Comparison of ENCODE assay signal across 8 cellular contexts in the genomic region with DNA sequence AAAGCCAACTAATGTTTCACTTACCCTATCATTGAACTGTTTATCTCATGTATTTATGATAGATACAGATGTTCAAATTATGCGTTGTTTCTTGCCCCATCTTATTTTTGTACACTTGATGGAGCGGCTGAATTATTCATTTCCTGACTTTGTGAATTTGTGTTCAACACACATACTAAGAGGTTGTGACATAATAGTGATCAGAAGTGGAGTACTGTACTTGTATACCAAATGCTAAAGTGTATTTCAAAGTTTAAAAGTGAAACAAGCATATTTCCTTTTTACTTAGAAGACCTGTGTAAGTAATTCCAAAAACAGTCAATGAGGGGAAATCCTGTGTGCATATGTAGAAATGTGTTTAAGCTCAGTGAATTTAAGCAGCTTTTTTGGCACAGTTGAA. TPM values are rescaled to one million over a fixed set of nuclear protein-coding genes. Genes with fewer than 3 reads are reported as not detected.
DNase-seq lines count a peak whose midpoint lies in the region; ATAC-seq and TF ChIP-seq lines count a peak whose summit lies in the region.

No MANE protein-coding gene starts in this region.

- intact Hi-C loops in HCT116 (cut with micrococcal nuclease) (no loop called here), activated B cell treated with CpG ODN at 0.5 μM for 24 hours (cut with micrococcal nuclease) (loop anchor here (2.0 to 5.0 kb wide), 3 partner anchors 138 to 281 kb away; no protein-coding TSS in a partner anchor), right cardiac atrium (cut with DNase I) (loop anchor here in 1 of 4 donors (10.0 kb wide), 1 partner anchor 46 kb away; no protein-coding TSS in a partner anchor)

- H3K36me3 Mint-ChIP-seq in activated B cell treated with CpG ODN at 0.5 μM for 24 hours (ENCODE audit: low read depth): peaks cover 78% of the 10 kb centered on the region

- BruUV-seq in HCT116 (replicated peaks; lab: Mats Ljungman, UMichigan): no TSS peak

- no peak for ATAC-seq in HCT116
- ATAC-seq in activated B cell treated with CpG ODN at 0.5 μM for 24 hours (ENCODE audit: low read depth): no peak
- no peak for ATAC-seq in right cardiac atrium
- ATAC-seq in HG02852 (IDR thresholded peaks at IDR 0.05; ENCODE audit: unreplicated experiment): no peak
- no peak for ATAC-seq in HG02970 (IDR thresholded peaks at IDR 0.05; ENCODE audit: low FRiP score, unreplicated experiment)

- H3K27me3 ChIP-seq in HCT116 (ENCODE audit: insufficient read depth, low read length): no peaks in the 10 kb centered on the region
- H3K27me3 ChIP-seq in right cardiac atrium (ENCODE audit: control insufficient read depth, insufficient read depth): no peaks in the 10 kb centered on the region

- WGBS in right cardiac atrium: 8% methylated on average over 2 of the region's 2 CpGs

- H3K4me2 ChIP-seq in HCT116 (ENCODE audit: low read length): peak overlapping the region; percentile 90

- RAD21 ChIA-PET in HCT116 (lab: Charles Lee; ENCODE audit: low non-redundant PET in 1 of 2, low total read pairs in 2 of 2, uncharacterized antibody in 2 of 2, unreplicated experiment in 2 of 2): no interaction called here

- POLR2A ChIA-PET in HCT116 (lab: Charles Lee) (interaction anchor here (0.9 kb wide), 1 partner anchor 12 kb away, joined by 3 read pairs; no protein-coding TSS in a partner anchor), activated B cell treated with CpG ODN at 0.5 μM for 24 hours (lab: Charles Lee) (interaction anchor here (0.7 to 4.9 kb wide), 21 partner anchors 9 to 378 kb away, joined by 3 to 84 read pairs (median 16); no protein-coding TSS in a partner anchor), GM10248 (lab: Yijun Ruan, JAX) (interaction anchor here (0.9 to 1.5 kb wide), 3 partner anchors 19 to 89 kb away, joined by 3 to 4 read pairs (median 3); no protein-coding TSS in a partner anchor)

- H3K4me3 ChIP-seq in HCT116 (replicated peaks in 1 of 2; ENCODE audit: low read depth in 1 of 2, low read length in 2 of 2) (peak overlapping the region; percentile 61 to 87; a peak in 3 of 4 replicates), right cardiac atrium (ENCODE audit: low read length) (peak overlapping the region; percentile 88), skin epidermis (peak overlapping the region; percentile 73 to 96 (median 87))

- H3K9ac ChIP-seq in HCT116 (ENCODE audit: low read length): no peak overlapping the region

- no peaks in the 10 kb centered on the region for H3K27me3 Mint-ChIP-seq in activated B cell treated with CpG ODN at 0.5 μM for 24 hours

- H3K27ac Mint-ChIP-seq in activated B cell treated with CpG ODN at 0.5 μM for 24 hours: peak overlapping the region; percentile 96

- H3K9me3 ChIP-seq in HCT116 (ENCODE audit: control insufficient read depth in 1 of 2, insufficient read depth in 1 of 2, low read depth in 1 of 2, low read length in 2 of 2) (no peaks in the 10 kb centered on the region), right cardiac atrium (ENCODE audit: control insufficient read depth, low read length) (no peaks in the 10 kb centered on the region)

- DNase-seq in HCT116 (ENCODE audit: low read depth, low spot score) (no peak), activated B cell treated with CpG ODN at 0.5 μM for 24 hours (no peak), right cardiac atrium (no peak), NCI-H2107 (lab: John Stamatoyannopoulos, UW) (no peak), GM10248 (ENCODE audit: extremely low spot score) (no peak)

- no peaks in the 10 kb centered on the region for H4K20me1 ChIP-seq in HCT116 (ENCODE audit: insufficient read depth)

- H3K4me3 Mint-ChIP-seq in activated B cell treated with CpG ODN at 0.5 μM for 24 hours: peak overlapping the region; percentile 98

- CTCF ChIA-PET in HCT116 (lab: Charles Lee): interaction anchor here (1.0 kb wide), 1 partner anchor 42 kb away, joined by 3 read pairs; no protein-coding TSS in a partner anchor
- CTCF ChIA-PET in activated B cell treated with CpG ODN at 0.5 μM for 24 hours (lab: Charles Lee): interaction anchor here (1.5 to 2.8 kb wide), 5 partner anchors 23 to 374 kb away, joined by 3 to 18 read pairs (median 6); no protein-coding TSS in a partner anchor
- CTCF ChIA-PET in GM10248 (lab: Yijun Ruan, JAX): interaction anchor here (1.0 to 1.4 kb wide), 2 partner anchors 15 to 121 kb away, joined by 3 to 4 read pairs; no protein-coding TSS in a partner anchor

- TF ChIP-seq POLR2A in HCT116 (IDR thresholded peaks at IDR 0.05; ENCODE audit: borderline replicate concordance, extremely low read depth, insufficient read depth, insufficient read length): no peak

- H3K9me2 ChIP-seq in HCT116 (ENCODE audit: insufficient read depth): no peaks in the 10 kb centered on the region

- H3K4me1 ChIP-seq in HCT116 (ENCODE audit: control insufficient read depth in 1 of 2, insufficient read depth in 2 of 2, low read length in 2 of 2) (peaks cover 9 to 23% of the 10 kb centered on the region in 2 experiments), right cardiac atrium (ENCODE audit: control insufficient read depth, insufficient read depth, low read length) (no peaks in the 10 kb centered on the region)

- TF ChIP-seq CTCF in HCT116 (IDR thresholded peaks at IDR 0.05 in 2 of 3, conservative IDR thresholded peaks at IDR 0.05 in 1 of 3; ENCODE audit: borderline replicate concordance in 1 of 3, insufficient read depth in 1 of 3, low read depth in 2 of 3, low read length in 2 of 3) (no peak), activated B cell treated with CpG ODN at 0.5 μM for 24 hours (IDR thresholded peaks at IDR 0.05) (no peak), GM10248 (IDR thresholded peaks at IDR 0.05; ENCODE audit: control extremely low read depth, extremely low read depth, low read depth, missing control alignments) (no peak)

- H3K27ac ChIP-seq in HCT116 (ENCODE audit: low read depth, low read length): no peak overlapping the region
- H3K27ac ChIP-seq in right cardiac atrium (ENCODE audit: low read length): no peak overlapping the region
- H3K27ac ChIP-seq in skin epidermis: peak overlapping the region in 20 of 21 experiments; percentile 94 to 100 (median 99)

- H3K9me3 Mint-ChIP-seq in activated B cell treated with CpG ODN at 0.5 μM for 24 hours: no peaks in the 10 kb centered on the region

- H2AFZ ChIP-seq in HCT116 (ENCODE audit: low read depth, low read length, poor library complexity, severe bottlenecking): no peak overlapping the region

- H3K79me2 ChIP-seq in HCT116 (ENCODE audit: insufficient read depth, low read length): peaks cover 26% of the 10 kb centered on the region

- H3K4me1 Mint-ChIP-seq in activated B cell treated with CpG ODN at 0.5 μM for 24 hours: peaks cover 69% of the 10 kb centered on the region

- peaks cover 27 to 30% of the 10 kb centered on the region in 2 experiments; a peak in 3 of 4 replicates for H3K36me3 ChIP-seq in HCT116 (ENCODE audit: control insufficient read depth in 1 of 2, insufficient read depth in 2 of 2, low read length in 2 of 2)

- no peak for TF ChIP-seq RAD21 in HCT116 (IDR thresholded peaks at IDR 0.05; ENCODE audit: low read depth)

TF ChIP-seq in HCT116, 20 proteins besides CTCF, POLR2A, EP300 and RAD21:
- TF ChIP-seq FOSL1 (IDR thresholded peaks at IDR 0.05; ENCODE audit: low read depth): no peak
- TF ChIP-seq POLR2AphosphoS5 (IDR thresholded peaks at IDR 0.05; ENCODE audit: low read depth, low read length): no peak
- TF ChIP-seq CEBPB (IDR thresholded peaks at IDR 0.05; ENCODE audit: low read depth): no peak
- TF ChIP-seq ELF1 (IDR thresholded peaks at IDR 0.05; ENCODE audit: borderline replicate concordance, low read depth): no peak
- TF ChIP-seq SP1 (IDR thresholded peaks at IDR 0.05; ENCODE audit: low read depth): no peak
- TF ChIP-seq SRF (IDR thresholded peaks at IDR 0.05; ENCODE audit: low read depth): no peak
- no peak for TF ChIP-seq EZH2phosphoT487 (IDR thresholded peaks at IDR 0.05; ENCODE audit: borderline replicate concordance)
- TF ChIP-seq ZFX (IDR thresholded peaks at IDR 0.05): no peak
- TF ChIP-seq TCF7L2 (IDR thresholded peaks at IDR 0.05; ENCODE audit: borderline replicate concordance, extremely low read depth, insufficient read depth, insufficient read length): no peak
- TF ChIP-seq, protein P1, sequence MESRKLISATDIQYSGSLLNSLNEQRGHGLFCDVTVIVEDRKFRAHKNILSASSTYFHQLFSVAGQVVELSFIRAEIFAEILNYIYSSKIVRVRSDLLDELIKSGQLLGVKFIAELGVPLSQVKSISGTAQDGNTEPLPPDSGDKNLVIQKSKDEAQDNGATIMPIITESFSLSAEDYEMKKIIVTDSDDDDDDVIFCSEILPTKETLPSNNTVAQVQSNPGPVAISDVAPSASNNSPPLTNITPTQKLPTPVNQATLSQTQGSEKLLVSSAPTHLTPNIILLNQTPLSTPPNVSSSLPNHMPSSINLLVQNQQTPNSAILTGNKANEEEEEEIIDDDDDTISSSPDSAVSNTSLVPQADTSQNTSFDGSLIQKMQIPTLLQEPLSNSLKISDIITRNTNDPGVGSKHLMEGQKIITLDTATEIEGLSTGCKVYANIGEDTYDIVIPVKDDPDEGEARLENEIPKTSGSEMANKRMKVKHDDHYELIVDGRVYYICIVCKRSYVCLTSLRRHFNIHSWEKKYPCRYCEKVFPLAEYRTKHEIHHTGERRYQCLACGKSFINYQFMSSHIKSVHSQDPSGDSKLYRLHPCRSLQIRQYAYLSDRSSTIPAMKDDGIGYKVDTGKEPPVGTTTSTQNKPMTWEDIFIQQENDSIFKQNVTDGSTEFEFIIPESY (IDR thresholded peaks at IDR 0.05; ENCODE audit: extremely low read depth, insufficient replicate concordance, low read length): no peak
- TF ChIP-seq JUND (IDR thresholded peaks at IDR 0.05): no peak
- TF ChIP-seq ZNF274 (IDR thresholded peaks at IDR 0.05; ENCODE audit: low read depth, low read length): no peak
- no peak for TF ChIP-seq YY1 (IDR thresholded peaks at IDR 0.05; ENCODE audit: extremely low read depth, insufficient replicate concordance, low read depth, low read length)
- TF ChIP-seq SIN3A (IDR thresholded peaks at IDR 0.05; ENCODE audit: low read depth): no peak
- TF ChIP-seq, protein P2, sequence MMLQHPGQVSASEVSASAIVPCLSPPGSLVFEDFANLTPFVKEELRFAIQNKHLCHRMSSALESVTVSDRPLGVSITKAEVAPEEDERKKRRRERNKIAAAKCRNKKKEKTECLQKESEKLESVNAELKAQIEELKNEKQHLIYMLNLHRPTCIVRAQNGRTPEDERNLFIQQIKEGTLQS (IDR thresholded peaks at IDR 0.05): no peak
- TF ChIP-seq, protein P3, sequence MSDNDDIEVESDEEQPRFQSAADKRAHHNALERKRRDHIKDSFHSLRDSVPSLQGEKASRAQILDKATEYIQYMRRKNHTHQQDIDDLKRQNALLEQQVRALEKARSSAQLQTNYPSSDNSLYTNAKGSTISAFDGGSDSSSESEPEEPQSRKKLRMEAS (IDR thresholded peaks at IDR 0.05): no peak

RNA-seq across cellular contexts. Expression of a gene that starts 1.8 kb away (rescaled TPM):
- total RNA-seq in HCT116 (2021; ENCODE audit: unreplicated experiment): 12.2 TPM
- polyA plus RNA-seq in HCT116 (2012): 3.6 and 8.7 TPM in 2 replicates
- total RNA-seq in activated B cell treated with CpG ODN at 0.5 μM for 24 hours: 391 and 421 TPM in 2 replicates
- total RNA-seq in right cardiac atrium: 10 to 100 TPM; 14.2 to 28.4 (median 20.7) TPM
- polyA plus RNA-seq in right cardiac atrium: 9.5 TPM

Comparison
In these comparisons a context has a peak if more than half of its experiments do, and no peak if none do; other contexts are left out.
1. H3K27ac ChIP-seq: peak in skin epidermis (20 of 21); none in HCT116 (single experiment) and right cardiac atrium (single experiment).
2. RNA of a gene that starts 1.8 kb away (total RNA-seq): 391 to 421 TPM in activated B cell treated with CpG ODN at 0.5 μM for 24 hours; 14.2 to 28.4 TPM in right cardiac atrium and 12.2 TPM in HCT116 (single experiment); every median in the first group is over 10 times any median in the second.
3. Peak in every context shown above with its lines, with median percentiles within 50 percentile points of each other: H3K4me3 ChIP-seq.